In genomic region chr13:36918246-36919060, GRCh38 we compare ENCODE assay signal across 8 cellular contexts.
DNase-seq lines count a peak whose midpoint lies in the region; FAIRE-seq and TF ChIP-seq lines count a peak whose summit lies in the region.

No MANE protein-coding gene starts in this region.

- DNase-seq in activated naive CD4-positive, alpha-beta T cell treated with anti-CD3 and anti-CD28 coated beads, Interleukin-2, amount 10 ng/mL, durations not matched to agents 7 days and 5 days, result no peak
- no peak for DNase-seq in activated naive CD4-positive, alpha-beta T cell treated with anti-CD3 and anti-CD28 coated beads, Interleukin-2, amount 50 U/mL, for 16 hours
- DNase-seq in WERI-Rb-1 (no peak), stromal cell of bone marrow (ENCODE audit: low read depth) (peak; percentile 7), NOMO-1 treated with dmso at 0.1 percent for 144 hours (lab: John Stamatoyannopoulos, UW; ENCODE audit: unreplicated experiment) (no peak), GM19239 (ENCODE audit: insufficient read length, low spot score) (no peak), NCI-H187 treated with DMSO at 0.1 percent for 48 hours (lab: John Stamatoyannopoulos, UW) (no peak)

- H3K27me3 ChIP-seq in WERI-Rb-1 (ENCODE audit: insufficient read depth, low read depth, severe bottlenecking), result no peaks in the 10 kb centered on the region

- peak overlapping the region; percentile 87 for H3K27ac ChIP-seq in WERI-Rb-1

- peak overlapping the region; percentile 41 for H3K4me3 Mint-ChIP-seq in activated naive CD4-positive, alpha-beta T cell treated with anti-CD3 and anti-CD28 coated beads, Interleukin-2, amount 10 ng/mL, durations not matched to agents 7 days and 5 days

- H3K9me3 Mint-ChIP-seq in activated naive CD4-positive, alpha-beta T cell treated with anti-CD3 and anti-CD28 coated beads, Interleukin-2, amount 10 ng/mL, durations not matched to agents 7 days and 5 days, result no peaks in the 10 kb centered on the region

- TF ChIP-seq CTCF in WERI-Rb-1 (IDR thresholded peaks at IDR 0.05; ENCODE audit: low read depth, low read length), result no peak

- peaks cover 6% of the 10 kb centered on the region for H3K4me1 Mint-ChIP-seq in activated naive CD4-positive, alpha-beta T cell treated with anti-CD3 and anti-CD28 coated beads, Interleukin-2, amount 10 ng/mL, durations not matched to agents 7 days and 5 days

- no peaks in the 10 kb centered on the region for H3K36me3 ChIP-seq in WERI-Rb-1

- H3K4me3 ChIP-seq in WERI-Rb-1 (ENCODE audit: low read depth, low read length) (peak overlapping the region; percentile 66), iPS-18c (ENCODE audit: insufficient read depth, low read depth, low read length) (peak overlapping the region; percentile 67)

- H3K27ac Mint-ChIP-seq in activated naive CD4-positive, alpha-beta T cell treated with anti-CD3 and anti-CD28 coated beads, Interleukin-2, amount 10 ng/mL, durations not matched to agents 7 days and 5 days, result no peak overlapping the region

- H3K27me3 Mint-ChIP-seq in activated naive CD4-positive, alpha-beta T cell treated with anti-CD3 and anti-CD28 coated beads, Interleukin-2, amount 10 ng/mL, durations not matched to agents 7 days and 5 days, result peaks cover 60% of the 10 kb centered on the region

- CTCF ChIA-PET in activated naive CD4-positive, alpha-beta T cell treated with anti-CD3 and anti-CD28 coated beads, Interleukin-2, amount 10 ng/mL, durations not matched to agents 7 days and 5 days (lab: Charles Lee), result no interaction called here

- H3K9me3 ChIP-seq in WERI-Rb-1 (ENCODE audit: severe bottlenecking) (no peaks in the 10 kb centered on the region), iPS-18c (ENCODE audit: control insufficient read depth, insufficient read depth, low read length) (no peaks in the 10 kb centered on the region)

- no peaks in the 10 kb centered on the region for H3K36me3 Mint-ChIP-seq in activated naive CD4-positive, alpha-beta T cell treated with anti-CD3 and anti-CD28 coated beads, Interleukin-2, amount 10 ng/mL, durations not matched to agents 7 days and 5 days

- FAIRE-seq in GM19239 (lab: Jason Lieb, UNC), result no peak
